17 cellular contexts compared by ENCODE assay signal in the genomic region with DNA sequence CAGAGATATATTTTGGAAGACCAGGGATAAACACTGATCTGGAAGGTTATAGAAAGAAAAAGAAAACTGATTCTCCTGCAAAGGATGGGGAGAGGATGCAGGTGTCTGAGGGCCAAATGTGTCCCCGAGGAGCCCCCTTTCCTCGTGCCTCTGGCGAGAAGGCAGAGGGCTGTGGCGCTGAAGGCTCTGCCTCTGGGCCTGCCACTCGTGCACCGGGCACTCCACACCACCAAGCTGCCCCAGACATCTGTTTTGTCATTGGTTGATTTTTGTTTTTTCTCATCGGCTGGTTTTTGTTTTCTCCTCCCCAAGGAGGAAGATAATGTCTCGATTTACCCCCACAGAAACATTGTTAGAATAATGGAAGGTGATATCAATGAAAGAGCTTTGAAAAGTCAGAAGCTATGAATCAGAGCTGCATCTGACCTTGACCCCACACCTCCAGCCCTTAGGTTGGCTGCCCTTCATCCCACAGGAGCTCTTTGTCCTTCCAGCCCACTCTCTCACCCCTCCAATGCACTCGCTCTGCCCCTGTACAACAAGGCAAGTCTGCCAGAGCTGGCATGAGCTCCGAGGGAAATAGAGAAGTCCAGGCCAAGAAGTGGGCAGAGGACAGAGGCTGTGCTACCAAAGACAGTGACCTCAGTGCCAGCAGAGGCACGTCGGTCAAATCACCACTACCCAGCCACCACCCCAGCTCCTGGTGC.
"Had no signal": no experiment of that assay in that cellular context is flagged by ENCODE, and none has a peak within 500 bp of the region (broad histone marks: within the 10 kb centered on the region; RNA-seq: fewer than 3 reads in every experiment).

No MANE protein-coding gene starts in this region.

- H3K9me3 ChIP-seq: spleen had no signal

- H3K27me3 ChIP-seq: spleen had no signal

- H3K36me3 ChIP-seq: gastroesophageal sphincter, spleen had no signal

- H3K4me1 ChIP-seq: gastroesophageal sphincter, spleen had no signal

- H3K4me3 ChIP-seq: gastroesophageal sphincter, spleen had no signal

- DNase-seq: activated B cell treated with CpG ODN at 0.5 μM for 24 hours; activated CD4-positive, alpha-beta T cell treated with anti-CD3 and anti-CD28 coated beads, Interleukin-2, amount 50 U/mL, for 1 hour; activated CD8-positive, alpha-beta T cell treated with anti-CD3 and anti-CD28 coated beads for 36 hours; activated gamma-delta T cell treated with Interleukin-2 at 50 U/mL for 16 hours; activated naive CD4-positive, alpha-beta T cell treated with anti-CD3 and anti-CD28 coated beads, Interleukin-2, amount 50 U/mL, for 16 hours; activated T-cell treated with anti-CD3 and anti-CD28 coated beads, Interleukin-2, amount 50 U/mL, for 1 hour; amniotic stem cell; caudate nucleus; effector CD8-positive, alpha-beta T cell; hippocampal formation; occipital lobe; right cardiac atrium; stimulated activated CD4-positive, alpha-beta T cell treated with anti-CD3 and anti-CD28 coated beads, Interleukin-4, amount 100 ng/mL, for 1 hour; substantia nigra; T-helper 1 cell had no signal

- H3K27ac ChIP-seq: gastroesophageal sphincter, spleen had no signal
